19 cellular contexts compared by ENCODE assay signal in the genomic region with DNA sequence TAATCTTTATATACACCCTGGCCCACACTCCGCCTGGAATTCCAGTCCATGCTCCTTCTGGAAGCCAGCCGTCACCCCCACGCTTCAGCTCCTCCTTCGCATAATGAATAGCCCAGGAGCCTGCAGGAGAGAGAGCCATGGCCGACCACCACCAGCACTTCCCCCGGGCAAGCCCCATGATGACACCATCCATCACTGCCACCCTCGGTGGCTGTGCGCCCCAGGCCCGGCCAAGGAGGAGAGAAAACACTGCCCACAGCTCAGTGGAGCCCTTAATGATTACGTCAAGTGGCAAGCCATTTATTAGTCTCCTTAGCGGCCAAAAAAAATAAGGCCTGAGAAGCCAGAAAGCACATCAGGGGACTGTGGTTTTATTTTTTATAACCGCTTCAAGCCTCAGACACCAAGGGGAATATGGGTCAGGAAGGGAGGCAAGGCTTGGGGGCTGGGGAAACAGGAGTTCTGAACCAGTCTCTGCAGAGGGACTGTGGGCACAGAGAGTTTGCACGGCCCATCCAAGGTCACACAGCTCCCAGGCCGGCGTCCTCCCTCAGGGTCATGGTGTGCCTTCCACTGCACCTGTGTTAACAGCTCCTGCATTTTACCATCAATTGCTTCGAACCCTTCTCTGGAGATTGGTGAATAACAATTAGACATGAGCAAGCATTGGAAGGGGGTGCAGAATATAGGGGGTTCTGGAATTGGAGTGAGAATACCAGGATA.
A peak's percentile ranks its signal among the peaks of the same experiment; 100 is the strongest.
DNase-seq lines count a peak whose midpoint lies in the region; ATAC-seq, FAIRE-seq and TF ChIP-seq lines count a peak whose summit lies in the region.
"Had no signal": no experiment of that assay in that cellular context is flagged by ENCODE, and none has a peak within 500 bp of the region (broad histone marks: within the 10 kb centered on the region; RNA-seq: fewer than 3 reads in every experiment).

No MANE protein-coding gene starts in this region.

- H3K4me1 ChIP-seq in HAP-1 = peaks cover 24% of the 10 kb centered on the region
- peaks cover 3 to 42% (median 24%) of the 10 kb centered on the region in 6 donors for H3K4me1 ChIP-seq in spleen

- H3K4me3 ChIP-seq in HAP-1 = no peak overlapping the region
- H3K4me3 ChIP-seq in astrocyte of the cerebellum (ENCODE audit: low read depth, low read length) = no peak overlapping the region
- H3K4me3 ChIP-seq in spleen = no peak overlapping the region
- H3K4me3 ChIP-seq: colonic mucosa had no signal

- no peak for FAIRE-seq in HTR-8/SVneo (lab: Jason Lieb, UNC)
- FAIRE-seq: GM19239 had no signal

- H3K9me3 ChIP-seq in HAP-1 (peaks cover 4% of the 10 kb centered on the region; the same call in 1 of the 2 replicates), spleen (peaks cover 0 to 13% (median 7%) of the 10 kb centered on the region in 8 donors)
- H3K9me3 ChIP-seq: colonic mucosa had no signal

- H3K9me3 Mint-ChIP-seq in HFFc6 = peaks cover 9% of the 10 kb centered on the region

- in situ Hi-C loops in HAP-1 (cut with MboI; ENCODE audit: low sequenced_read_pairs) = no loop called here
- in situ Hi-C loops in astrocyte of the cerebellum (cut with HindIII; ENCODE audit: low sequenced_read_pairs) = no loop called here

- TF ChIP-seq POLR2A in spleen (IDR thresholded peaks at IDR 0.05) = no peak

- peaks cover 10% of the 10 kb centered on the region for H3K27me3 Mint-ChIP-seq in HFFc6 (ENCODE audit: insufficient read depth)

- H3K27me3 ChIP-seq in HAP-1 (ENCODE audit: low read depth) = no peaks in the 10 kb centered on the region
- peaks cover 0 to 31% (median 0%) of the 10 kb centered on the region in 7 donors for H3K27me3 ChIP-seq in spleen (replicated peaks in 1 of 7)
- H3K27me3 ChIP-seq: colonic mucosa had no signal

- no peak overlapping the region for H3K4me3 Mint-ChIP-seq in HFFc6
- H3K4me3 Mint-ChIP-seq: activated naive CD8-positive, alpha-beta T cell treated with anti-CD3 and anti-CD28 coated beads, Interleukin-2, amount 10 ng/mL, durations not matched to agents 7 days and 5 days had no signal

- DNase-seq in HAP-1 (ENCODE audit: low spot score in 2 of 2) = peak; percentile 51 to 62
- peak; percentile 89 for DNase-seq in astrocyte of the cerebellum (ENCODE audit: low read depth)
- peak; percentile 98 for DNase-seq in left kidney (ENCODE audit: low read depth, low spot score)
- DNase-seq in spleen = peak; percentile 44
- DNase-seq in HFFc6 = no peak
- no peak for DNase-seq in HTR-8/SVneo (ENCODE audit: insufficient read length, low spot score)
- DNase-seq in 8988T = no peak
- DNase-seq: activated CD4-positive, CD25-positive, alpha-beta regulatory T cell; activated naive CD8-positive, alpha-beta T cell treated with anti-CD3 and anti-CD28 coated beads, Interleukin-2, amount 10 ng/mL, durations not matched to agents 7 days and 5 days; colonic mucosa; GOT3; midbrain; NCI-H1417; NCI-H524 treated with DMSO at 0.1 percent for 48 hours; PC-3; stimulated activated CD4-positive, alpha-beta T cell treated with anti-CD3 and anti-CD28 coated beads, Interleukin-2, amount 100 ng/mL, for 48 hours; SW 1271 had no signal

- H3K36me3 ChIP-seq in HAP-1 (replicated peaks) (no peaks in the 10 kb centered on the region), spleen (no peaks in the 10 kb centered on the region)
- H3K36me3 ChIP-seq: colonic mucosa had no signal

- 0 out of 2 replicates have a peak, but pooled peaks cover 4% of the 10 kb centered on the region for H3K36me3 Mint-ChIP-seq in HFFc6 (ENCODE audit: low read depth)
- H3K36me3 Mint-ChIP-seq: activated naive CD8-positive, alpha-beta T cell treated with anti-CD3 and anti-CD28 coated beads, Interleukin-2, amount 10 ng/mL, durations not matched to agents 7 days and 5 days had no signal

- no peak overlapping the region for H3K27ac ChIP-seq in spleen
- H3K27ac ChIP-seq: colonic mucosa had no signal

- H3K27ac Mint-ChIP-seq in HFFc6 = no peak overlapping the region
- H3K27ac Mint-ChIP-seq: activated naive CD8-positive, alpha-beta T cell treated with anti-CD3 and anti-CD28 coated beads, Interleukin-2, amount 10 ng/mL, durations not matched to agents 7 days and 5 days had no signal

- ATAC-seq in HG03095 (IDR thresholded peaks at IDR 0.05; ENCODE audit: unreplicated experiment) = no peak
- ATAC-seq: PC-3 had no signal

- no peak for TF ChIP-seq CTCF in astrocyte of the cerebellum (IDR thresholded peaks at IDR 0.05; ENCODE audit: low read depth, low read length, missing control alignments)
- TF ChIP-seq CTCF in spleen (IDR thresholded peaks at IDR 0.05 in 8 of 11, conservative IDR thresholded peaks at IDR 0.05 in 3 of 11) = no peak
- no peak for TF ChIP-seq CTCF in HFFc6 (IDR thresholded peaks at IDR 0.05)

- intact Hi-C loops in spleen (cut with DNase I; ENCODE audit: low total_unique reads) = no loop called here

- peaks cover 31% of the 10 kb centered on the region for H3K4me1 Mint-ChIP-seq in HFFc6 (ENCODE audit: low read depth)
- H3K4me1 Mint-ChIP-seq: activated naive CD8-positive, alpha-beta T cell treated with anti-CD3 and anti-CD28 coated beads, Interleukin-2, amount 10 ng/mL, durations not matched to agents 7 days and 5 days had no signal

- 44 to 55% (median 45%) methylated on average over 15 to 16 of the region's 16 CpGs for WGBS in spleen, 5 donors

Comparison
In these comparisons a context has a peak if more than half of its experiments do, and no peak if none do; other contexts are left out.
1. DNase-seq: peak in HAP-1 (2 of 2), astrocyte of the cerebellum (single experiment), left kidney (single experiment) and spleen (single experiment); none in HFFc6 (single experiment), HTR-8/SVneo (single experiment) and 8988T (single experiment).